Comparison of ENCODE assay signal across 8 cellular contexts in genomic region chr4:140326395-140326993, GRCh38. TPM values are rescaled to one million over a fixed set of nuclear protein-coding genes. Genes with fewer than 3 reads are reported as not detected.
A peak's percentile ranks its signal among the peaks of the same experiment; 100 is the strongest.
DNase-seq lines count a peak whose midpoint lies in the region; ATAC-seq and TF ChIP-seq lines count a peak whose summit lies in the region.

No MANE protein-coding gene starts in this region.

- H3K9me3 Mint-ChIP-seq in activated CD4-positive, alpha-beta T cell treated with anti-CD3 and anti-CD28 coated beads for 36 hours (ENCODE audit: low read depth) = no peaks in the 10 kb centered on the region
- H3K9me3 Mint-ChIP-seq in activated CD4-positive, alpha-beta T cell treated with anti-CD3 and anti-CD28 coated beads, Interleukin-2, amount 10 ng/mL, durations not matched to agents 7 days and 5 days = no peaks in the 10 kb centered on the region
- H3K9me3 Mint-ChIP-seq in stimulated activated memory B cell treated with anti-CD40 and anti-IgM and Interleukin-4, amounts not matched to agents 10 μg/mL and 1 μg/mL and 100 μg/mL, for 72 hours = peaks cover 3% of the 10 kb centered on the region

- H3K4me1 Mint-ChIP-seq in activated CD4-positive, alpha-beta T cell treated with anti-CD3 and anti-CD28 coated beads for 36 hours = peaks cover 4% of the 10 kb centered on the region
- peaks cover 11% of the 10 kb centered on the region for H3K4me1 Mint-ChIP-seq in activated CD4-positive, alpha-beta T cell treated with anti-CD3 and anti-CD28 coated beads, Interleukin-2, amount 10 ng/mL, durations not matched to agents 7 days and 5 days
- peaks cover 6% of the 10 kb centered on the region for H3K4me1 Mint-ChIP-seq in stimulated activated memory B cell treated with anti-CD40 and anti-IgM and Interleukin-4, amounts not matched to agents 10 μg/mL and 1 μg/mL and 100 μg/mL, for 72 hours

- no peak overlapping the region for H2BK5ac ChIP-seq in mesendoderm (ENCODE audit: low read length)

- ATAC-seq in activated CD4-positive, alpha-beta T cell treated with anti-CD3 and anti-CD28 coated beads for 36 hours = no peak
- no peak for ATAC-seq in stimulated activated memory B cell treated with anti-CD40 and anti-IgM and Interleukin-4, amounts not matched to agents 10 μg/mL and 1 μg/mL and 100 μg/mL, for 72 hours

- H3K4me2 ChIP-seq in mesendoderm (ENCODE audit: low read length) = no peak overlapping the region

- H4K8ac ChIP-seq in mesendoderm (ENCODE audit: low read depth, low read length) = no peak overlapping the region

- no peak overlapping the region for H2BK120ac ChIP-seq in mesendoderm (ENCODE audit: low read depth, low read length)

- H3K79me1 ChIP-seq in mesendoderm (ENCODE audit: low read length) = no peaks in the 10 kb centered on the region

- no peaks in the 10 kb centered on the region for H3K36me3 ChIP-seq in mesendoderm (ENCODE audit: control insufficient read depth, insufficient read depth, low read length)

- no peak overlapping the region for H3K4me3 Mint-ChIP-seq in activated CD4-positive, alpha-beta T cell treated with anti-CD3 and anti-CD28 coated beads for 36 hours
- no peak overlapping the region for H3K4me3 Mint-ChIP-seq in activated CD4-positive, alpha-beta T cell treated with anti-CD3 and anti-CD28 coated beads, Interleukin-2, amount 10 ng/mL, durations not matched to agents 7 days and 5 days
- no peak overlapping the region for H3K4me3 Mint-ChIP-seq in stimulated activated memory B cell treated with anti-CD40 and anti-IgM and Interleukin-4, amounts not matched to agents 10 μg/mL and 1 μg/mL and 100 μg/mL, for 72 hours

- H3K9ac ChIP-seq in mesendoderm (ENCODE audit: low read length) = no peak overlapping the region

- no CpG with 5 or more reads among the region's 2 CpGs for WGBS in mesendoderm (ENCODE audit: extremely low coverage, insufficient coverage, low lambda C conversion rate)

- H3K23ac ChIP-seq in mesendoderm (ENCODE audit: low read length) = no peak overlapping the region

- intact Hi-C loops in activated CD4-positive, alpha-beta T cell treated with anti-CD3 and anti-CD28 coated beads for 36 hours (cut with DNase I, micrococcal nuclease) = loop anchor here in 1 of 2 experiments (1.0 to 2.0 kb wide), 2 partner anchors 314 to 592 kb away; no protein-coding TSS in a partner anchor
- intact Hi-C loops in dorsolateral prefrontal cortex (cut with DNase I) = loop anchor here (1.0 to 10.0 kb wide), 5 partner anchors 73 to 592 kb away; partner anchors contain the start of gene MAML3 (in 1 of the 2)

- no peak overlapping the region for H2AK5ac ChIP-seq in mesendoderm (ENCODE audit: low read length)

- no peaks in the 10 kb centered on the region for H3K4me1 ChIP-seq in mesendoderm (ENCODE audit: control insufficient read depth, low read depth, low read length)

- no peak overlapping the region for H3K18ac ChIP-seq in mesendoderm (ENCODE audit: low read length)

- H3K27me3 ChIP-seq in dorsolateral prefrontal cortex = no peaks in the 10 kb centered on the region
- no peaks in the 10 kb centered on the region for H3K27me3 ChIP-seq in mesendoderm (ENCODE audit: insufficient read depth, low read length, poor library complexity)

- POLR2A ChIA-PET in activated CD4-positive, alpha-beta T cell treated with anti-CD3 and anti-CD28 coated beads for 36 hours (lab: Charles Lee) = no interaction called here
- POLR2A ChIA-PET in activated CD4-positive, alpha-beta T cell treated with anti-CD3 and anti-CD28 coated beads, Interleukin-2, amount 10 ng/mL, durations not matched to agents 7 days and 5 days (lab: Charles Lee) = no interaction called here

- H3K27me3 Mint-ChIP-seq in activated CD4-positive, alpha-beta T cell treated with anti-CD3 and anti-CD28 coated beads for 36 hours = peaks cover 3% of the 10 kb centered on the region
- H3K27me3 Mint-ChIP-seq in activated CD4-positive, alpha-beta T cell treated with anti-CD3 and anti-CD28 coated beads, Interleukin-2, amount 10 ng/mL, durations not matched to agents 7 days and 5 days = peaks cover 8% of the 10 kb centered on the region
- H3K27me3 Mint-ChIP-seq in stimulated activated memory B cell treated with anti-CD40 and anti-IgM and Interleukin-4, amounts not matched to agents 10 μg/mL and 1 μg/mL and 100 μg/mL, for 72 hours = peaks cover 26% of the 10 kb centered on the region

- no peaks in the 10 kb centered on the region for H3K79me2 ChIP-seq in mesendoderm (ENCODE audit: control insufficient read depth, insufficient read depth, low read length)

- no peak overlapping the region for H3K4me3 ChIP-seq in dorsolateral prefrontal cortex
- H3K4me3 ChIP-seq in mesendoderm (ENCODE audit: low read length) = no peak overlapping the region

- no peak overlapping the region for H4K5ac ChIP-seq in mesendoderm (ENCODE audit: low read length)

- H3K27ac Mint-ChIP-seq in activated CD4-positive, alpha-beta T cell treated with anti-CD3 and anti-CD28 coated beads for 36 hours = no peak overlapping the region
- H3K27ac Mint-ChIP-seq in activated CD4-positive, alpha-beta T cell treated with anti-CD3 and anti-CD28 coated beads, Interleukin-2, amount 10 ng/mL, durations not matched to agents 7 days and 5 days = no peak overlapping the region
- no peak overlapping the region for H3K27ac Mint-ChIP-seq in stimulated activated memory B cell treated with anti-CD40 and anti-IgM and Interleukin-4, amounts not matched to agents 10 μg/mL and 1 μg/mL and 100 μg/mL, for 72 hours

- H3K27ac ChIP-seq in dorsolateral prefrontal cortex (no peak overlapping the region), mesendoderm (ENCODE audit: low read depth, low read length) (no peak overlapping the region)

- H2BK15ac ChIP-seq in mesendoderm (replicated peaks; ENCODE audit: low read depth) = no peak overlapping the region

- peak; percentile 31 for DNase-seq in activated CD4-positive, alpha-beta T cell treated with anti-CD3 and anti-CD28 coated beads for 36 hours
- no peak for DNase-seq in activated CD4-positive, alpha-beta T cell treated with anti-CD3 and anti-CD28 coated beads, Interleukin-2, amount 10 ng/mL, durations not matched to agents 7 days and 5 days
- DNase-seq in NCI-H748 treated with DMSO at 0.1 percent for 48 hours (lab: John Stamatoyannopoulos, UW) = peak; percentile 3
- peak in 3 of 10 donors; percentile 27 to 66 (median 60) for DNase-seq in dorsolateral prefrontal cortex
- peak; percentile 60 for DNase-seq in mesendoderm
- DNase-seq in NCI-H2171 treated with DMSO at 0.1 percent for 48 hours (lab: John Stamatoyannopoulos, UW) = no peak
- DNase-seq in GM19238 (ENCODE audit: insufficient read length, low spot score) = no peak

- peak; percentile 7 to 90 (median 72) for TF ChIP-seq CTCF in dorsolateral prefrontal cortex (IDR thresholded peaks at IDR 0.05 in 54 of 56, conservative IDR thresholded peaks at IDR 0.05 in 2 of 56; ENCODE audit: low read depth in 1 of 56, partially characterized antibody in 56 of 56)

- no peak overlapping the region for H3K4ac ChIP-seq in mesendoderm (ENCODE audit: low read depth, low read length)

- H3K56ac ChIP-seq in mesendoderm (ENCODE audit: low read length) = no peak overlapping the region

- CTCF ChIA-PET in activated CD4-positive, alpha-beta T cell treated with anti-CD3 and anti-CD28 coated beads for 36 hours (lab: Charles Lee) = interaction anchor here (0.5 to 1.4 kb wide), 4 partner anchors 9 to 592 kb away, joined by 3 to 4 read pairs (median 3); no protein-coding TSS in a partner anchor
- CTCF ChIA-PET in activated CD4-positive, alpha-beta T cell treated with anti-CD3 and anti-CD28 coated beads, Interleukin-2, amount 10 ng/mL, durations not matched to agents 7 days and 5 days (lab: Charles Lee) = no interaction called here

- no peaks in the 10 kb centered on the region for H3K36me3 Mint-ChIP-seq in activated CD4-positive, alpha-beta T cell treated with anti-CD3 and anti-CD28 coated beads for 36 hours (ENCODE audit: low read depth)
- H3K36me3 Mint-ChIP-seq in activated CD4-positive, alpha-beta T cell treated with anti-CD3 and anti-CD28 coated beads, Interleukin-2, amount 10 ng/mL, durations not matched to agents 7 days and 5 days (ENCODE audit: low read depth) = no peaks in the 10 kb centered on the region
- H3K36me3 Mint-ChIP-seq in stimulated activated memory B cell treated with anti-CD40 and anti-IgM and Interleukin-4, amounts not matched to agents 10 μg/mL and 1 μg/mL and 100 μg/mL, for 72 hours = no peaks in the 10 kb centered on the region

RNA-seq across cellular contexts. Expression of gene SCOC, which starts 47.0 kb away (rescaled TPM):
- total RNA-seq in activated CD4-positive, alpha-beta T cell treated with anti-CD3 and anti-CD28 coated beads for 36 hours = 10 to 100 TPM; 37.1 to 47.8 TPM
- total RNA-seq in activated CD4-positive, alpha-beta T cell treated with anti-CD3 and anti-CD28 coated beads, Interleukin-2, amount 10 ng/mL, durations not matched to agents 7 days and 5 days = 10 to 100 TPM; 20.9 to 22.2 TPM
- 100 to 1,000 TPM in 72 of 120 experiments, 10 to 100 TPM in 48; 41.1 to 150 (median 105) TPM for total RNA-seq in dorsolateral prefrontal cortex
- polyA plus RNA-seq in mesendoderm (2013, experiment 1 of 2) = 31.3 TPM
- 31.6 TPM for polyA plus RNA-seq in mesendoderm (2013, experiment 2 of 2)

Comparison
In these comparisons a context has a peak if more than half of its experiments do, and no peak if none do; other contexts are left out.
1. DNase-seq: peak in activated CD4-positive, alpha-beta T cell treated with anti-CD3 and anti-CD28 coated beads for 36 hours (single experiment), NCI-H748 treated with DMSO at 0.1 percent for 48 hours (single experiment) and mesendoderm (single experiment); none in activated CD4-positive, alpha-beta T cell treated with anti-CD3 and anti-CD28 coated beads, Interleukin-2, amount 10 ng/mL, durations not matched to agents 7 days and 5 days (single experiment), NCI-H2171 treated with DMSO at 0.1 percent for 48 hours (single experiment) and GM19238 (single experiment).